8 cellular contexts compared by ENCODE assay signal in the genomic region with DNA sequence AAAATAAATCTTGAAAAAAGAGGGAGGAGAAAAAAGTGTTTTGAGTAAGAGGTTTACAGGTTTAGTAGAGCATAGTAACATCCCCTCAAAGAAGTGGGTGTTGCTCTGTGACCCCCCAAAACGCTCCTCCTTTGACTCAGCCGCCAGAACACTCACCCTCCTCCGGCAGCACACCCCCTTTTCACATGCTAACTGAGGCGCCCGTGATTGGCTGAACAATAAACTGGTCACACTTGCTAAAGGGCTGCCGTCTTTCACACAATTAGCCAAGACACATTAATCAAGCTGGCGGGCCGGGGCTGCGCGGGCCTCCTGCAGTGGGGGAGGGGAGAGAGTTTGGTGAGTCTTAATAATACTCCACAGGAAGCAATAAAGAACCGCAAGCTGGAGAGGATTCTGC. TPM values are rescaled to one million over a fixed set of nuclear protein-coding genes. Genes with fewer than 3 reads are reported as not detected.
DNase-seq lines count a peak whose midpoint lies in the region; ATAC-seq and TF ChIP-seq lines count a peak whose summit lies in the region.

No MANE protein-coding gene starts in this region.

- peaks cover 14% of the 10 kb centered on the region; the same call in 1 of the 2 replicates for H3K4me1 ChIP-seq in Panc1 (ENCODE audit: control insufficient read depth, insufficient read depth, low read length)

- H3K27ac ChIP-seq in Panc1 (ENCODE audit: low read length): peak overlapping the region; percentile 21; the same call in 1 of the 2 replicates

- peak; percentile 24 for DNase-seq in GM13977 (ENCODE audit: low spot score)
- DNase-seq in Panc1 (ENCODE audit: low read depth, low spot score): no peak
- peak; percentile 5 to 16 for DNase-seq in erythroblast (lab: John Stamatoyannopoulos, UW)
- no peak for DNase-seq in retinal pigment epithelial cell (ENCODE audit: low read depth)
- DNase-seq in amniotic stem cell (lab: John Stamatoyannopoulos, UW): no peak
- DNase-seq in NCI-H2196 (lab: John Stamatoyannopoulos, UW; ENCODE audit: unreplicated experiment): no peak
- DNase-seq in hepatic stellate cell (ENCODE audit: low spot score): no peak

- TF ChIP-seq CTCF in GM13977 (IDR thresholded peaks at IDR 0.05; ENCODE audit: extremely low read depth, insufficient read depth, missing control alignments) (no peak), Panc1 (IDR thresholded peaks at IDR 0.05) (no peak), retinal pigment epithelial cell (conservative IDR thresholded peaks at IDR 0.05; ENCODE audit: low read depth, low read length) (no peak)

- CTCF ChIA-PET in Panc1 (lab: Charles Lee): no interaction called here

- in situ Hi-C loops in GM13977 (cut with MboI; ENCODE audit: low pct_unique_long_range_greater_than_20kb, low sequenced_read_pairs, unreplicated experiment): loop anchor here (25.0 kb wide), 1 partner anchor 329 kb away; no protein-coding TSS in a partner anchor
- in situ Hi-C loops in Panc1 (cut with HindIII; ENCODE audit: low pct_unique_long_range_greater_than_20kb, low sequenced_read_pairs): no loop called here

- intact Hi-C loops in Panc1 (cut with micrococcal nuclease; ENCODE audit: unreplicated experiment): no loop called here

- ATAC-seq in Panc1 (no peak), GM21423 (IDR thresholded peaks at IDR 0.05; ENCODE audit: unreplicated experiment) (no peak)

- POLR2A ChIA-PET in Panc1 (lab: Charles Lee): no interaction called here

- BruUV-seq in Panc1 (replicated peaks; lab: Mats Ljungman, UMichigan): no TSS peak

- no peaks in the 10 kb centered on the region for H3K27me3 ChIP-seq in Panc1 (ENCODE audit: control insufficient read depth, insufficient read depth, low read length)

- TF ChIP-seq POLR2A in erythroblast (IDR thresholded peaks at IDR 0.05; ENCODE audit: low read length): no peak

- no peak overlapping the region for H3K4me3 ChIP-seq in Panc1 (ENCODE audit: low read depth in 2 of 2, low read length in 2 of 2)
- peak overlapping the region; percentile 20 for H3K4me3 ChIP-seq in retinal pigment epithelial cell (ENCODE audit: low read length)

- no peaks in the 10 kb centered on the region for H3K9me3 ChIP-seq in Panc1 (ENCODE audit: control insufficient read depth, insufficient read depth, low read depth, low read length)

- no peaks in the 10 kb centered on the region for H3K36me3 ChIP-seq in Panc1 (ENCODE audit: control insufficient read depth, insufficient read depth, low read length)

RNA-seq across cellular contexts. Expression of a gene that starts 52.4 kb away (rescaled TPM):
- 4.8 TPM for total RNA-seq in Panc1 (2021; ENCODE audit: unreplicated experiment)
- polyA plus RNA-seq in Panc1 (2012; ENCODE audit: insufficient read length): 1.3 TPM

Comparison
In these comparisons a context has a peak if more than half of its experiments do, and no peak if none do; other contexts are left out.
1. DNase-seq: peak in GM13977 (single experiment) and erythroblast (2 of 2); none in Panc1 (single experiment), retinal pigment epithelial cell (single experiment), amniotic stem cell (single experiment), NCI-H2196 (single experiment) and hepatic stellate cell (single experiment).